16 cellular contexts compared by ENCODE assay signal in the genomic region with DNA sequence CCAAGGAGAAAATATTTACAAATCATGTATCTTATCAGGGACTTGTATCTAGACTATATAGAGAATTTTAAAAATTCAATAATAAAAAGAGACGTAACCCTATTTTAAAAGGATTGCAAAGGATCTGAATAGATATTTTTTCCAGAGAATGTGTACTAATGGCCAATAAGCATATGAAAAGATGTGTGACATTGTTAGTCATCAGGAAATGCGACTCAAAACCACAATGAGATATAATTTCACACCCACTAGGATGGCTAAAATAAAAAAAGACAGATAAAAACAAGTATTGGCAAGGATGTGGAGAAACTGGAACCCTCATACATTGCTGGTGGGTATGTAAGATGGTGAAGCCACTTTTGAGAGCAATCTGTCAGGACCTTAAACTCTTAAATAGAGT.
DNase-seq lines count a peak whose midpoint lies in the region; ATAC-seq and TF ChIP-seq lines count a peak whose summit lies in the region.
"Had no signal": no experiment of that assay in that cellular context is flagged by ENCODE, and none has a peak within 500 bp of the region (broad histone marks: within the 10 kb centered on the region; RNA-seq: fewer than 3 reads in every experiment).

No MANE protein-coding gene starts in this region.

- H3K27me3 ChIP-seq in mammary epithelial cell (ENCODE audit: insufficient read depth, low read length) = no peaks in the 10 kb centered on the region

- H4K20me1 ChIP-seq in mammary epithelial cell (ENCODE audit: insufficient read depth, low read length) = no peaks in the 10 kb centered on the region

- CTCF ChIA-PET in mammary epithelial cell (lab: Charles Lee; ENCODE audit: low non-redundant PET) = no interaction called here
- CTCF ChIA-PET in MCF 10A (lab: Yijun Ruan, JAX) = no interaction called here

- H3K4me3 ChIP-seq in mammary epithelial cell (replicated peaks in 1 of 3; ENCODE audit: insufficient read depth in 1 of 3, low read depth in 2 of 3, low read length in 3 of 3) (no peak overlapping the region), fibroblast of pulmonary artery (replicated peaks; ENCODE audit: low read depth, low read length) (no peak overlapping the region)
- H3K4me3 ChIP-seq: HAP-1 had no signal

- H3K36me3 Mint-ChIP-seq in MCF 10A (ENCODE audit: insufficient read depth, unreplicated experiment) = no peaks in the 10 kb centered on the region
- no peaks in the 10 kb centered on the region for H3K36me3 Mint-ChIP-seq in stimulated activated effector memory CD8-positive, alpha-beta T cell treated with anti-CD3 and anti-CD28 coated beads, Interleukin-12 subunit alpha, Interleukin-12 subunit beta, amount 100 ng/mL, for 72 hours
- H3K36me3 Mint-ChIP-seq: CD4-positive, alpha-beta memory T cell had no signal

- no peak overlapping the region for H3K27ac ChIP-seq in mammary epithelial cell (ENCODE audit: insufficient read depth, low read depth, low read length)
- H3K27ac ChIP-seq: 22Rv1, C4-2B, HL-60 had no signal

- in situ Hi-C loops in mammary epithelial cell (cut with MboI; ENCODE audit: low sequenced_read_pairs in 2 of 2) = no loop called here

- no peaks in the 10 kb centered on the region for H3K27me3 Mint-ChIP-seq in MCF 10A (ENCODE audit: insufficient read depth, unreplicated experiment)
- H3K27me3 Mint-ChIP-seq: CD4-positive, alpha-beta memory T cell had no signal

- intact Hi-C loops in mammary epithelial cell (cut with micrococcal nuclease) = no loop called here
- intact Hi-C loops in MCF 10A (cut with micrococcal nuclease) = no loop called here

- no peak for ATAC-seq in HG02678 (IDR thresholded peaks at IDR 0.05; ENCODE audit: unreplicated experiment)
- ATAC-seq in stimulated activated effector memory CD8-positive, alpha-beta T cell treated with anti-CD3 and anti-CD28 coated beads, Interleukin-12 subunit alpha, Interleukin-12 subunit beta, amount 100 ng/mL, for 72 hours = no peak

- DNase-seq in mammary epithelial cell (peak; percentile 21), MCF 10A (ENCODE audit: unreplicated experiment) (no peak), LoVo (ENCODE audit: low spot score) (peak; percentile 79), RPMI7951 (ENCODE audit: low read depth) (peak; percentile 72), fibroblast of pulmonary artery (ENCODE audit: low read depth) (peak; percentile 11), AG08396 (ENCODE audit: low spot score) (no peak)
- no peak for DNase-seq in stimulated activated effector memory CD8-positive, alpha-beta T cell treated with anti-CD3 and anti-CD28 coated beads, Interleukin-12 subunit alpha, Interleukin-12 subunit beta, amount 100 ng/mL, for 72 hours (ENCODE audit: low spot score in 2 of 2)
- DNase-seq: CD4-positive, alpha-beta memory T cell; DMS79; GF-D8 had no signal

- H3K79me2 ChIP-seq in mammary epithelial cell (ENCODE audit: insufficient read depth, low read length) = no peaks in the 10 kb centered on the region

- no peaks in the 10 kb centered on the region for H3K4me1 Mint-ChIP-seq in MCF 10A (ENCODE audit: insufficient read depth, unreplicated experiment)
- H3K4me1 Mint-ChIP-seq in stimulated activated effector memory CD8-positive, alpha-beta T cell treated with anti-CD3 and anti-CD28 coated beads, Interleukin-12 subunit alpha, Interleukin-12 subunit beta, amount 100 ng/mL, for 72 hours = no peaks in the 10 kb centered on the region
- H3K4me1 Mint-ChIP-seq: B cell; CD4-positive, alpha-beta memory T cell had no signal

- no peak overlapping the region for H3K4me3 Mint-ChIP-seq in MCF 10A (ENCODE audit: unreplicated experiment)
- no peak overlapping the region for H3K4me3 Mint-ChIP-seq in stimulated activated effector memory CD8-positive, alpha-beta T cell treated with anti-CD3 and anti-CD28 coated beads, Interleukin-12 subunit alpha, Interleukin-12 subunit beta, amount 100 ng/mL, for 72 hours
- H3K4me3 Mint-ChIP-seq: B cell; CD4-positive, alpha-beta memory T cell had no signal

- dilution Hi-C loops in mammary epithelial cell (cut with HindIII; ENCODE audit: low sequenced_read_pairs) = no loop called here

- H3K9me3 ChIP-seq in mammary epithelial cell (replicated peaks; ENCODE audit: insufficient read depth, low read length) = peaks cover 2% of the 10 kb centered on the region
- H3K9me3 ChIP-seq: HAP-1 had no signal

- peaks cover 16% of the 10 kb centered on the region for H3K9me3 Mint-ChIP-seq in MCF 10A (ENCODE audit: unreplicated experiment)
- H3K9me3 Mint-ChIP-seq in stimulated activated effector memory CD8-positive, alpha-beta T cell treated with anti-CD3 and anti-CD28 coated beads, Interleukin-12 subunit alpha, Interleukin-12 subunit beta, amount 100 ng/mL, for 72 hours = peaks cover 9% of the 10 kb centered on the region

- no peak overlapping the region for H2AFZ ChIP-seq in mammary epithelial cell (ENCODE audit: low read depth, low read length)

- H3K9ac ChIP-seq in mammary epithelial cell (ENCODE audit: insufficient read depth, low read length) = no peak overlapping the region

- no peak overlapping the region for H3K27ac Mint-ChIP-seq in MCF 10A (ENCODE audit: low read depth, unreplicated experiment)
- H3K27ac Mint-ChIP-seq in stimulated activated effector memory CD8-positive, alpha-beta T cell treated with anti-CD3 and anti-CD28 coated beads, Interleukin-12 subunit alpha, Interleukin-12 subunit beta, amount 100 ng/mL, for 72 hours = no peak overlapping the region
- H3K27ac Mint-ChIP-seq: B cell; CD4-positive, alpha-beta memory T cell had no signal

- TF ChIP-seq CTCF in mammary epithelial cell (conservative IDR thresholded peaks at IDR 0.05 in 1 of 2, IDR thresholded peaks at IDR 0.05 in 1 of 2; ENCODE audit: extremely low read depth in 1 of 2, insufficient read depth in 1 of 2, low read depth in 1 of 2, low read length in 2 of 2) (no peak), MCF 10A (IDR thresholded peaks at IDR 0.05; ENCODE audit: unreplicated experiment) (no peak), fibroblast of pulmonary artery (IDR thresholded peaks at IDR 0.05; ENCODE audit: low read length, missing control alignments) (no peak)

- H3K36me3 ChIP-seq in mammary epithelial cell (ENCODE audit: insufficient read depth, low read length) = no peaks in the 10 kb centered on the region
- H3K36me3 ChIP-seq: HAP-1 had no signal

- peaks cover 5% of the 10 kb centered on the region for H3K4me1 ChIP-seq in mammary epithelial cell (ENCODE audit: insufficient read depth, low read length)
- H3K4me1 ChIP-seq: HAP-1 had no signal

- WGBS in mammary epithelial cell (ENCODE audit: low coverage, missing lambda C conversion rate) = 50% methylated on average over 2 of the region's 2 CpGs

- H3K4me2 ChIP-seq in mammary epithelial cell (ENCODE audit: insufficient read depth, low read depth, low read length) = no peak overlapping the region

- BruUV-seq in mammary epithelial cell (replicated peaks; lab: Mats Ljungman, UMichigan) (no TSS peak), MCF 10A (replicated peaks; lab: Mats Ljungman, UMichigan) (no TSS peak)

- POLR2A ChIA-PET in MCF 10A (lab: Yijun Ruan, JAX) = no interaction called here

Comparison
In these comparisons a context has a peak if more than half of its experiments do, and no peak if none do; other contexts are left out.
1. DNase-seq: peak in mammary epithelial cell (single experiment), LoVo (single experiment), RPMI7951 (single experiment) and fibroblast of pulmonary artery (single experiment); none in MCF 10A (single experiment), AG08396 (single experiment) and stimulated activated effector memory CD8-positive, alpha-beta T cell treated with anti-CD3 and anti-CD28 coated beads, Interleukin-12 subunit alpha, Interleukin-12 subunit beta, amount 100 ng/mL, for 72 hours (0 of 2).